2 cellular contexts compared by ENCODE assay signal in genomic region chr17:76131061-76131691, GRCh38.
TF ChIP-seq lines count a peak whose summit lies in the region.

No MANE protein-coding gene starts in this region.

TF ChIP-seq in WTC11, 78 proteins besides CTCF, POLR2A, EP300 and RAD21:
- TF ChIP-seq NR3C1 (CRISPR knock-in tag; conservative IDR thresholded peaks at IDR 0.05; ENCODE audit: low read depth) (no peak), ZMAT4 (CRISPR knock-in tag; IDR thresholded peaks at IDR 0.05) (no peak), SMAD3 (CRISPR knock-in tag; IDR thresholded peaks at IDR 0.05; ENCODE audit: borderline replicate concordance) (no peak), OVOL2 (CRISPR knock-in tag; IDR thresholded peaks at IDR 0.05; ENCODE audit: borderline replicate concordance) (no peak), ZNF423 (CRISPR knock-in tag; IDR thresholded peaks at IDR 0.05) (peak; percentile 75), JAZF1 (CRISPR knock-in tag; IDR thresholded peaks at IDR 0.05) (no peak)

TF ChIP-seq in HepG2, 621 proteins besides CTCF, POLR2A, EP300 and RAD21:
- TF ChIP-seq CREBL2 (CRISPR knock-in tag; IDR thresholded peaks at IDR 0.05; ENCODE audit: borderline replicate concordance) (no peak), HNRNPLL (IDR thresholded peaks at IDR 0.05; ENCODE audit: low read depth, low read length, poor library complexity, severe bottlenecking) (peak; percentile 8), KDM5A (IDR thresholded peaks at IDR 0.05; ENCODE audit: borderline replicate concordance, low read length) (no peak), ZBTB7B (CRISPR knock-in tag; IDR thresholded peaks at IDR 0.05) (0 out of 2 replicates have a peak, but pooled peaks have one; percentile 19), STAG1 (CRISPR knock-in tag; IDR thresholded peaks at IDR 0.05) (no peak), ZNF503 (CRISPR knock-in tag; IDR thresholded peaks at IDR 0.05) (no peak), SOX13 (IDR thresholded peaks at IDR 0.05) (no peak), SOX13 (CRISPR knock-in tag; conservative IDR thresholded peaks at IDR 0.05 in 1 of 2, IDR thresholded peaks at IDR 0.05 in 1 of 2) (no peak)
